Comparison of ENCODE assay signal across 8 cellular contexts in the genomic region with DNA sequence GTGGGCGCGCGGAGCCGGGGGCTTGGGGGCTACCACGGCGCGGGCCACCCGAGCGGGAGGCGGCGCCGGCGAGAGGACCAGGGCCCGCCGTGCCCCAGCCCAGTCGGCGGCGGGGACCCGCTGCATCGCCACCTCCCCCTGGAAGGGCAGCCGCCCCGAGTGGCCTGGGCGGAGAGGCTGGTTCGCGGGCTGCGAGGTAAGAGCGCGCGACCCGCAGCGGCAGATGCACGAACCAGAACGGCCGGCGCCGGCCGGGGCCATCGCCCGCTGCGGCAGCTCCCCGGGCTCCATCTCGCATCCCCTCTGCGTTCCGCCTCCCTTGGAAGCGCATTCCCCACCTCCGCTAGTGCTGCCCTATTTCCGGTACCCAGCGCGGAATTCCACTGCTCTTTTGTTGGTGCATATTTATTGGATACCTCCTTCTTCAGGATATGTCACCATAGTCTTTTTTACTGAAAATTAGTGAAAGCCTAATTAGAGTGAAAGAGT. TPM values are rescaled to one million over a fixed set of nuclear protein-coding genes. Genes with fewer than 3 reads are reported as not detected.
DNase-seq lines count a peak whose midpoint lies in the region; ATAC-seq and TF ChIP-seq lines count a peak whose summit lies in the region.

No MANE protein-coding gene starts in this region.

- H3K36me3 ChIP-seq in HUES64 (ENCODE audit: insufficient read depth, low read length): no peaks in the 10 kb centered on the region

- H3K9me3 ChIP-seq in HUES64 (ENCODE audit: insufficient read depth, low read depth, low read length): no peaks in the 10 kb centered on the region
- no peaks in the 10 kb centered on the region for H3K9me3 ChIP-seq in T-helper 17 cell (ENCODE audit: control insufficient read depth, low read length, poor library complexity, severe bottlenecking)

- H3K27ac ChIP-seq in HUES64 (ENCODE audit: low read depth, low read length) (peak overlapping the region; percentile 15; the same call in 1 of the 2 replicates), coronary artery (peak overlapping the region; percentile 96 to 99)

- H3K36me3 Mint-ChIP-seq in T-helper 17 cell (ENCODE audit: low read depth): no peaks in the 10 kb centered on the region

- peak; percentile 69 for DNase-seq in DMS 273 (lab: John Stamatoyannopoulos, UW; ENCODE audit: unreplicated experiment)
- no peak for DNase-seq in DMS 273 treated with DMSO at 0.1 percent for 48 hours (lab: John Stamatoyannopoulos, UW)
- no peak for DNase-seq in T-helper 17 cell
- DNase-seq in coronary artery (ENCODE audit: low spot score): peak; percentile 79
- DNase-seq in left colon: peak in 1 of 2 donors; percentile 47
- peak; percentile 24 to 43 for DNase-seq in stimulated activated CD4-positive, alpha-beta T cell treated with anti-CD3 and anti-CD28 coated beads, Interleukin-2, amount 100 ng/mL, for 24 hours

- H3K27me3 Mint-ChIP-seq in T-helper 17 cell: no peaks in the 10 kb centered on the region

- H3K4me3 ChIP-seq in HUES64 (ENCODE audit: low read length) (peak overlapping the region; percentile 83), coronary artery (peak overlapping the region; percentile 97)

- peak overlapping the region; percentile 88 for H3K9ac ChIP-seq in HUES64 (ENCODE audit: low read depth, low read length)

- H3K4me3 Mint-ChIP-seq in T-helper 17 cell: peak overlapping the region; percentile 96

- intact Hi-C loops in left colon (cut with DNase I, micrococcal nuclease): loop anchor here in 1 of 2 donors (10.0 kb wide), 1 partner anchor 473 kb away; no protein-coding TSS in a partner anchor

- peaks cover 23% of the 10 kb centered on the region for H3K27me3 ChIP-seq in HUES64 (ENCODE audit: insufficient read depth, low read length)

- peak overlapping the region; percentile 70 for H3K27ac Mint-ChIP-seq in T-helper 17 cell

- H3K4me1 ChIP-seq in HUES64 (ENCODE audit: insufficient read depth, low read length): peaks cover 41% of the 10 kb centered on the region

- peaks cover 33% of the 10 kb centered on the region for H3K4me1 Mint-ChIP-seq in T-helper 17 cell

- TF ChIP-seq CTCF in coronary artery (IDR thresholded peaks at IDR 0.05): no peak

- WGBS in HUES64: under 1% methylated on average over 49 of the region's 49 CpGs

- ATAC-seq in GM21576 (IDR thresholded peaks at IDR 0.05; ENCODE audit: unreplicated experiment) (peak; percentile 29), T-helper 17 cell (peak; percentile 15), left colon (peak; percentile 42)

RNA-seq across cellular contexts. Expression of gene PKD2, which starts 0.7 kb away (rescaled TPM):
- polyA plus RNA-seq in HUES64 (2013, experiment 1 of 2): 20.5 TPM
- 19.0 TPM for polyA plus RNA-seq in HUES64 (2013, experiment 2 of 2)
- total RNA-seq in T-helper 17 cell (10 to 100 TPM; 10.2 to 11.1 TPM), left colon (10 to 100 TPM in 1 of 2 donors, 1 to 10 TPM in 1; 5.4 to 11.4 TPM)

RNA-seq across cellular contexts. Expression of gene SPP1, which starts 32.7 kb away (rescaled TPM):
- 36.8 TPM for polyA plus RNA-seq in HUES64 (2013, experiment 1 of 2)
- 34.9 TPM for polyA plus RNA-seq in HUES64 (2013, experiment 2 of 2)
- not detected for total RNA-seq in T-helper 17 cell
- total RNA-seq in left colon: 1 to 10 TPM; 3.7 to 7.6 TPM

Comparison
In these comparisons a context has a peak if more than half of its experiments do, and no peak if none do; other contexts are left out.
1. DNase-seq: peak in DMS 273 (single experiment), coronary artery (single experiment) and stimulated activated CD4-positive, alpha-beta T cell treated with anti-CD3 and anti-CD28 coated beads, Interleukin-2, amount 100 ng/mL, for 24 hours (2 of 2); none in DMS 273 treated with DMSO at 0.1 percent for 48 hours (single experiment) and T-helper 17 cell (0 of 3).
2. RNA of gene SPP1, which starts 32.7 kb away (total RNA-seq): 3.7 to 7.6 TPM in left colon; not detected in T-helper 17 cell; every median in the first group is over 4 times any median in the second.
3. Peak in every context shown above with its lines, with median percentiles within 50 percentile points of each other: ATAC-seq.